ENCODE assay signal across 21 cellular contexts in genomic region chr7:115218076-115218475, GRCh38.
A peak's percentile ranks its signal among the peaks of the same experiment; 100 is the strongest.
DNase-seq lines count a peak whose midpoint lies in the region; ATAC-seq, FAIRE-seq and TF ChIP-seq lines count a peak whose summit lies in the region.
"Had no signal": no experiment of that assay in that cellular context is flagged by ENCODE, and none has a peak within 500 bp of the region (broad histone marks: within the 10 kb centered on the region; RNA-seq: fewer than 3 reads in every experiment).

No MANE protein-coding gene starts in this region.

- ATAC-seq in foreskin keratinocyte (peak; percentile 44), HG02759 (IDR thresholded peaks at IDR 0.05; ENCODE audit: unreplicated experiment) (no peak)

- no peak for TF ChIP-seq CTCF in bronchial epithelial cell (IDR thresholded peaks at IDR 0.05; ENCODE audit: insufficient read depth, low read length, severe bottlenecking)
- no peak for TF ChIP-seq CTCF in foreskin keratinocyte (conservative IDR thresholded peaks at IDR 0.05)

- peak; percentile 30 for DNase-seq in bronchial epithelial cell (ENCODE audit: low read depth)
- peak in 1 of 2 donors; percentile 31 for DNase-seq in foreskin keratinocyte
- DNase-seq in NCI-H2171 (lab: John Stamatoyannopoulos, UW) = no peak
- DNase-seq in central memory CD4-positive, alpha-beta T cell = no peak
- DNase-seq: 8988T; BE2C; C1 segment of cervical spinal cord; CD4-positive, CD25-positive, alpha-beta regulatory T cell; CD8-positive, alpha-beta memory T cell; COR-L47; DMS 273 treated with DMSO at 0.1 percent for 48 hours; DMS153; DMS79; DND-41; EL; GDM1 had no signal

- H3K27me3 ChIP-seq in bronchial epithelial cell (ENCODE audit: control insufficient read depth, insufficient read depth, low read length) = no peaks in the 10 kb centered on the region
- H3K27me3 ChIP-seq in foreskin keratinocyte = no peaks in the 10 kb centered on the region
- H3K27me3 ChIP-seq: BLaER1 had no signal

- H3K4me1 ChIP-seq in foreskin keratinocyte = no peaks in the 10 kb centered on the region
- H3K4me1 ChIP-seq: BE2C, BLaER1 had no signal

- no peak for FAIRE-seq in bronchial epithelial cell (lab: Jason Lieb, UNC)
- FAIRE-seq: GM12878, GM12892, GM18507 had no signal

- no peak overlapping the region for H3K4me3 ChIP-seq in bronchial epithelial cell (ENCODE audit: low read depth, low read length)
- H3K4me3 ChIP-seq: BLaER1, GM12878 had no signal

- no peak overlapping the region for H3K27ac ChIP-seq in foreskin keratinocyte
- H3K27ac ChIP-seq: BLaER1 had no signal

- H3K36me3 ChIP-seq in bronchial epithelial cell (ENCODE audit: control insufficient read depth, insufficient read depth, low read length) = no peaks in the 10 kb centered on the region
- H3K36me3 ChIP-seq: BE2C, BLaER1 had no signal
